ENCODE assay signal across 10 cellular contexts in genomic region chrX:112839856-112840255, GRCh38. TPM values are rescaled to one million over a fixed set of nuclear protein-coding genes. Genes with fewer than 3 reads are reported as not detected.
DNase-seq lines count a peak whose midpoint lies in the region; ATAC-seq, FAIRE-seq and TF ChIP-seq lines count a peak whose summit lies in the region.
"Had no signal": no experiment of that assay in that cellular context is flagged by ENCODE, and none has a peak within 500 bp of the region (broad histone marks: within the 10 kb centered on the region; RNA-seq: fewer than 3 reads in every experiment).

No MANE protein-coding gene starts in this region.

- H3K4me1 ChIP-seq in ascending aorta, result no peaks in the 10 kb centered on the region
- H3K4me1 ChIP-seq in HepG2 (ENCODE audit: insufficient read depth, low read length), result no peaks in the 10 kb centered on the region

- DNase-seq in activated CD4-positive, alpha-beta T cell treated with anti-CD3 and anti-CD28 coated beads, Interleukin-2, amount 10 ng/mL, durations not matched to agents 24 days and 14 days, result no peak
- no peak for DNase-seq in activated CD4-positive, alpha-beta T cell treated with anti-CD3 and anti-CD28 coated beads for 48 hours
- DNase-seq in ascending aorta (ENCODE audit: low spot score in 2 of 2) (no peak), HepG2 (ENCODE audit: low spot score) (no peak), KG1 (lab: John Stamatoyannopoulos, UW) (no peak), NCI-H1436 (lab: John Stamatoyannopoulos, UW) (no peak)
- DNase-seq: NCI-H82 had no signal

- H3K27ac Mint-ChIP-seq in activated CD4-positive, alpha-beta T cell treated with anti-CD3 and anti-CD28 coated beads, Interleukin-2, amount 10 ng/mL, durations not matched to agents 24 days and 14 days, result peak overlapping the region; percentile 45

- H3K36me3 ChIP-seq in ascending aorta (no peaks in the 10 kb centered on the region), HepG2 (replicated peaks in 1 of 2; ENCODE audit: control insufficient read depth in 1 of 2, insufficient read depth in 2 of 2, low read length in 2 of 2) (no peaks in the 10 kb centered on the region)

- H3K27me3 Mint-ChIP-seq in activated CD4-positive, alpha-beta T cell treated with anti-CD3 and anti-CD28 coated beads, Interleukin-2, amount 10 ng/mL, durations not matched to agents 24 days and 14 days, result peaks cover 8% of the 10 kb centered on the region

- H3K4me3 ChIP-seq in ascending aorta (peak overlapping the region; percentile 47 to 78), HepG2 (replicated peaks in 1 of 3; ENCODE audit: insufficient read depth in 1 of 3, low read depth in 2 of 3, low read length in 3 of 3) (no peak overlapping the region)

- no peak for TF ChIP-seq RAD21 in HepG2 (CRISPR knock-in tag; IDR thresholded peaks at IDR 0.05)

- 7% methylated on average over 5 of the region's 5 CpGs for WGBS in HepG2 (ENCODE audit: low lambda C conversion rate)

- ATAC-seq in HepG2 (no peak), HG03565 (IDR thresholded peaks at IDR 0.05; ENCODE audit: unreplicated experiment) (no peak)

- peak overlapping the region; percentile 87 for H3K4me3 Mint-ChIP-seq in activated CD4-positive, alpha-beta T cell treated with anti-CD3 and anti-CD28 coated beads, Interleukin-2, amount 10 ng/mL, durations not matched to agents 24 days and 14 days

- no peak for TF ChIP-seq POLR2A in HepG2 (IDR thresholded peaks at IDR 0.05; ENCODE audit: insufficient read depth in 1 of 2, low read depth in 2 of 2, low read length in 2 of 2)

- POLR2A ChIA-PET in HepG2 (lab: Yijun Ruan, JAX), result no interaction called here

- peak overlapping the region; percentile 80; the same call in 1 of the 2 replicates for H3K4me2 ChIP-seq in HepG2 (ENCODE audit: low read depth, low read length)

- intact Hi-C loops in activated CD4-positive, alpha-beta T cell treated with anti-CD3 and anti-CD28 coated beads, Interleukin-2, amount 10 ng/mL, durations not matched to agents 24 days and 14 days (cut with micrococcal nuclease), result loop anchor here (1.0 kb wide), 1 partner anchor 11 kb away; no protein-coding TSS in a partner anchor
- intact Hi-C loops in ascending aorta (cut with DNase I), result loop anchor here (5.0 kb wide), 1 partner anchor 173 kb away; no protein-coding TSS in a partner anchor
- intact Hi-C loops in HepG2 (cut with micrococcal nuclease; ENCODE audit: unreplicated experiment), result no loop called here

- no peaks in the 10 kb centered on the region for H4K20me1 ChIP-seq in HepG2 (ENCODE audit: insufficient read depth, low read length)

- TF ChIP-seq CTCF in ascending aorta (IDR thresholded peaks at IDR 0.05) (no peak), HepG2 (CRISPR knock-in tag; IDR thresholded peaks at IDR 0.05) (no peak)

- CTCF ChIA-PET in HepG2 (lab: Yijun Ruan, JAX; ENCODE audit: low intra/inter-chr PET ratio, low total read pairs), result no interaction called here

- H2AFZ ChIP-seq in HepG2 (ENCODE audit: low read length), result no peak overlapping the region

- FAIRE-seq in HepG2 (lab: Jason Lieb, UNC), result no peak
- FAIRE-seq: bronchial epithelial cell had no signal

- in situ Hi-C loops in HepG2 (cut with HindIII; ENCODE audit: extremely low pct_ligation_motif_present, low pct_unique_long_range_greater_than_20kb), result no loop called here

- H3K79me2 ChIP-seq in HepG2 (ENCODE audit: insufficient read depth, low read length), result no peaks in the 10 kb centered on the region

- TF ChIP-seq EP300 in HepG2 (IDR thresholded peaks at IDR 0.05; ENCODE audit: low read depth in 2 of 2, low read length in 2 of 2), result no peak
- TF ChIP-seq EP300 in HepG2 (CRISPR knock-in tag; IDR thresholded peaks at IDR 0.05; ENCODE audit: borderline replicate concordance), result no peak

- H3K4me1 Mint-ChIP-seq in activated CD4-positive, alpha-beta T cell treated with anti-CD3 and anti-CD28 coated beads, Interleukin-2, amount 10 ng/mL, durations not matched to agents 24 days and 14 days, result peaks cover 17% of the 10 kb centered on the region

- H3K27ac ChIP-seq in ascending aorta, result peak overlapping the region in 1 of 2 donors; percentile 76
- no peak overlapping the region for H3K27ac ChIP-seq in HepG2 (ENCODE audit: extremely low read length, insufficient read depth, low read length)
- peak overlapping the region; percentile 80 for H3K27ac ChIP-seq in temporal lobe (ENCODE audit: low read depth, low read length)

- no peaks in the 10 kb centered on the region for H3K27me3 ChIP-seq in ascending aorta
- no peaks in the 10 kb centered on the region for H3K27me3 ChIP-seq in HepG2 (ENCODE audit: control insufficient read depth in 1 of 2, insufficient read depth in 2 of 2, low read length in 2 of 2)

- no peaks in the 10 kb centered on the region for H3K9me3 ChIP-seq in ascending aorta
- no peaks in the 10 kb centered on the region for H3K9me3 ChIP-seq in HepG2 (ENCODE audit: low read length)

- no peaks in the 10 kb centered on the region for H3K36me3 Mint-ChIP-seq in activated CD4-positive, alpha-beta T cell treated with anti-CD3 and anti-CD28 coated beads, Interleukin-2, amount 10 ng/mL, durations not matched to agents 24 days and 14 days (ENCODE audit: low read depth)

- no peak overlapping the region for H3K9ac ChIP-seq in HepG2 (ENCODE audit: insufficient read depth, low read depth, low read length)

- no TSS peak for BruUV-seq in HepG2 (replicated peaks; lab: Mats Ljungman, UMichigan)

- no peaks in the 10 kb centered on the region for H3K9me3 Mint-ChIP-seq in activated CD4-positive, alpha-beta T cell treated with anti-CD3 and anti-CD28 coated beads, Interleukin-2, amount 10 ng/mL, durations not matched to agents 24 days and 14 days

TF ChIP-seq in HepG2, 621 proteins besides CTCF, POLR2A, EP300 and RAD21 (continues in another document):
- TF ChIP-seq ZFP36L1 (CRISPR knock-in tag; IDR thresholded peaks at IDR 0.05) (no peak), ZNF234 (CRISPR knock-in tag; conservative IDR thresholded peaks at IDR 0.05) (no peak), GTF2F1 (IDR thresholded peaks at IDR 0.05; ENCODE audit: low read length) (no peak), TMF1 (CRISPR knock-in tag; IDR thresholded peaks at IDR 0.05; ENCODE audit: low read depth) (no peak), PRPF4 (IDR thresholded peaks at IDR 0.05; ENCODE audit: low read depth, low read length, poor library complexity, severe bottlenecking) (no peak), TEAD2 (CRISPR knock-in tag; IDR thresholded peaks at IDR 0.05) (no peak), ZNF12 (CRISPR knock-in tag; IDR thresholded peaks at IDR 0.05) (no peak), ZNF549 (CRISPR knock-in tag; IDR thresholded peaks at IDR 0.05) (no peak)
- TF ChIP-seq, protein P1, sequence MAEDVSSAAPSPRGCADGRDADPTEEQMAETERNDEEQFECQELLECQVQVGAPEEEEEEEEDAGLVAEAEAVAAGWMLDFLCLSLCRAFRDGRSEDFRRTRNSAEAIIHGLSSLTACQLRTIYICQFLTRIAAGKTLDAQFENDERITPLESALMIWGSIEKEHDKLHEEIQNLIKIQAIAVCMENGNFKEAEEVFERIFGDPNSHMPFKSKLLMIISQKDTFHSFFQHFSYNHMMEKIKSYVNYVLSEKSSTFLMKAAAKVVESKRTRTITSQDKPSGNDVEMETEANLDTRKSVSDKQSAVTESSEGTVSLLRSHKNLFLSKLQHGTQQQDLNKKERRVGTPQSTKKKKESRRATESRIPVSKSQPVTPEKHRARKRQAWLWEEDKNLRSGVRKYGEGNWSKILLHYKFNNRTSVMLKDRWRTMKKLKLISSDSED (CRISPR knock-in tag; IDR thresholded peaks at IDR 0.05), result no peak
- TF ChIP-seq, protein P2, sequence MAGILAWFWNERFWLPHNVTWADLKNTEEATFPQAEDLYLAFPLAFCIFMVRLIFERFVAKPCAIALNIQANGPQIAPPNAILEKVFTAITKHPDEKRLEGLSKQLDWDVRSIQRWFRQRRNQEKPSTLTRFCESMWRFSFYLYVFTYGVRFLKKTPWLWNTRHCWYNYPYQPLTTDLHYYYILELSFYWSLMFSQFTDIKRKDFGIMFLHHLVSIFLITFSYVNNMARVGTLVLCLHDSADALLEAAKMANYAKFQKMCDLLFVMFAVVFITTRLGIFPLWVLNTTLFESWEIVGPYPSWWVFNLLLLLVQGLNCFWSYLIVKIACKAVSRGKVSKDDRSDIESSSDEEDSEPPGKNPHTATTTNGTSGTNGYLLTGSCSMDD (CRISPR knock-in tag; IDR thresholded peaks at IDR 0.05), result no peak

RNA-seq across cellular contexts. Expression of gene AMOT, which starts 0.8 kb away (rescaled TPM):
- total RNA-seq in activated CD4-positive, alpha-beta T cell treated with anti-CD3 and anti-CD28 coated beads, Interleukin-2, amount 10 ng/mL, durations not matched to agents 24 days and 14 days, result 2.5 TPM in 2 replicates
- total RNA-seq in ascending aorta (3.9 TPM), HepG2 (2016; rRNA removed; fragmentation: Illumina TruSeq; extraction: Trizol) (0.83 and 0.91 TPM in 2 replicates), temporal lobe (15.5 TPM)
- total RNA-seq in HepG2 (2016; cell fraction: cytosol; rRNA removed; fragmentation: Illumina TruSeq; extraction: Trizol; ENCODE audit: low read depth), result 0.10 and 0.18 TPM in 2 replicates
- 1.00 and 1.2 TPM in 2 replicates for total RNA-seq in HepG2 (2016; cell fraction: insoluble cytoplasmic fraction; rRNA removed; fragmentation: Illumina TruSeq; extraction: Trizol)
- total RNA-seq in HepG2 (2016; cell fraction: membrane; rRNA removed; fragmentation: Illumina TruSeq; extraction: Trizol), result 0.28 and 0.79 TPM in 2 replicates
- 0.60 and 0.65 TPM in 2 replicates for total RNA-seq in HepG2 (2016; cell fraction: nucleus; rRNA removed; fragmentation: Illumina TruSeq; extraction: Trizol)
- polyA plus RNA-seq in HepG2 (2011; rRNA removed), result 0.13 and 0.39 TPM in 2 replicates
- polyA plus RNA-seq in HepG2 (2011; cell fraction: cytosol; rRNA removed), result 0.05 and 0.14 TPM in 2 replicates
- polyA plus RNA-seq in HepG2 (2011; cell fraction: nucleus; rRNA removed), result 0.05 and 0.29 TPM in 2 replicates
- polyA plus RNA-seq in HepG2 (2012), result 0.17 TPM in 1 of 2 replicates, not detected in the other
- 0.03 and 0.06 TPM in 2 replicates for polyA plus RNA-seq in HepG2 (2016; cell fraction: cytosol; fragmentation: Illumina TruSeq; extraction: Trizol; ENCODE audit: low read depth)
- polyA plus RNA-seq in HepG2 (2016; cell fraction: insoluble cytoplasmic fraction; fragmentation: Illumina TruSeq; extraction: Trizol; ENCODE audit: low read depth), result 0.80 and 0.97 TPM in 2 replicates
- 0.08 and 0.15 TPM in 2 replicates for polyA plus RNA-seq in HepG2 (2016; cell fraction: membrane; fragmentation: Illumina TruSeq; extraction: Trizol; ENCODE audit: low read depth)
- 0.59 TPM in 2 replicates for polyA plus RNA-seq in HepG2 (2016; cell fraction: nucleus; fragmentation: Illumina TruSeq; extraction: Trizol; ENCODE audit: insufficient read depth, low read depth)
- 0.72 TPM in 1 of 2 replicates, not detected in the other for polyA minus RNA-seq in HepG2 (2011; rRNA and poly(A)+ RNA removed; ENCODE audit: low replicate concordance)
- 0.09 and 0.40 TPM in 2 replicates for polyA minus RNA-seq in HepG2 (2011; cell fraction: cytosol; rRNA and poly(A)+ RNA removed)
- 0.13 and 0.87 TPM in 2 replicates for polyA minus RNA-seq in HepG2 (2011; cell fraction: nucleus; rRNA and poly(A)+ RNA removed)

Comparison
In these comparisons a context has a peak if more than half of its experiments do, and no peak if none do; other contexts are left out.
1. H3K4me3 ChIP-seq: peak in ascending aorta (2 of 2); none in HepG2 (0 of 3).